8 cellular contexts compared by ENCODE assay signal in the genomic region with DNA sequence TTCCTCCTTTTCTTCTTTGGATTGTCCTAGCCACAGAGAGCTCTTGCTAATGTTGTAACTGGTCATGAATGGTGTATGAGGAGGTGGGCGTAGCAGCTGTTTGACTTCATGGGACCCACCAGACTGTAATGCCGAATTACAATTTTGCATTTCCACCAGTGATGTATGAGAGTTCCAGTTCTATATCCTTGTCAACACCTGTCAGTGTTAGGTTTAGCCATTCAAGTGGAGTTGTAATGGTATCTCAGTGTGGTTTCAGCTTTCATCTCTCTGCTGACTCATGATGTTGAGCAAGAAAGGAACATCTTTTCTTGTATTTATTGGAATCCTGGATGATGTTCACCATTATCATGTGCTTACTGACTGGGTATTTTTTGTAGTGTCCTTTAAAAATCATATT. TPM values are rescaled to one million over a fixed set of nuclear protein-coding genes. Genes with fewer than 3 reads are reported as not detected.
DNase-seq lines count a peak whose midpoint lies in the region; ATAC-seq and TF ChIP-seq lines count a peak whose summit lies in the region.

No MANE protein-coding gene starts in this region.

- peaks cover 90% of the 10 kb centered on the region for H3K4me1 ChIP-seq in left ventricle myocardium inferior

- H3K27ac ChIP-seq in left ventricle myocardium inferior (replicated peaks), result peak overlapping the region; percentile 93

- H3K4me3 ChIP-seq in left ventricle myocardium inferior (no peak overlapping the region), H7 (ENCODE audit: insufficient read depth, low read depth, low read length) (no peak overlapping the region)

- DNase-seq in AG20443 (ENCODE audit: low spot score), result peak; percentile 57
- DNase-seq in SHP77 (lab: John Stamatoyannopoulos, UW), result peak; percentile 54 to 60
- no peak for DNase-seq in left ventricle myocardium inferior
- DNase-seq in H7, result no peak
- no peak for DNase-seq in HT-29 (ENCODE audit: low spot score)
- DNase-seq in HK-2 (ENCODE audit: unreplicated experiment), result no peak

- H3K9me3 ChIP-seq in left ventricle myocardium inferior (replicated peaks), result no peaks in the 10 kb centered on the region

- no peaks in the 10 kb centered on the region for H3K27me3 ChIP-seq in left ventricle myocardium inferior (ENCODE audit: low read depth)
- no peaks in the 10 kb centered on the region for H3K27me3 ChIP-seq in H7 (ENCODE audit: control insufficient read depth, insufficient read depth, low read length)

- intact Hi-C loops in left ventricle myocardium inferior (cut with micrococcal nuclease), result no loop called here

- H3K36me3 ChIP-seq in left ventricle myocardium inferior, result no peaks in the 10 kb centered on the region
- no peaks in the 10 kb centered on the region for H3K36me3 ChIP-seq in H7 (replicated peaks; ENCODE audit: control insufficient read depth, insufficient read depth, low read length)

- peak; percentile 37 for ATAC-seq in GM18907 (IDR thresholded peaks at IDR 0.05; ENCODE audit: unreplicated experiment)
- peak; percentile 33 for ATAC-seq in HG03139 (IDR thresholded peaks at IDR 0.05; ENCODE audit: unreplicated experiment)

- no peak for TF ChIP-seq CTCF in left ventricle myocardium inferior (IDR thresholded peaks at IDR 0.05; ENCODE audit: borderline replicate concordance)

RNA-seq across cellular contexts. Expression of a gene that starts 5.1 kb away (rescaled TPM):
- 66.8 TPM for total RNA-seq in left ventricle myocardium inferior
- total RNA-seq in H7 (2014; rRNA removed; shearing (Covaris generic)), result 27.9 and 29.4 TPM in 2 replicates
- total RNA-seq in HT-29 (2014; rRNA removed; shearing (Covaris generic)), result 37.7 and 51.2 TPM in 2 replicates

Comparison
In these comparisons a context has a peak if more than half of its experiments do, and no peak if none do; other contexts are left out.
1. DNase-seq: peak in AG20443 (single experiment) and SHP77 (2 of 2); none in left ventricle myocardium inferior (single experiment), H7 (single experiment), HT-29 (single experiment) and HK-2 (single experiment).